In genomic region chr12:116482859-116483258, GRCh38 we compare ENCODE assay signal across 6 cellular contexts.
"Had no signal": no experiment of that assay in that cellular context is flagged by ENCODE, and none has a peak within 500 bp of the region (broad histone marks: within the 10 kb centered on the region; RNA-seq: fewer than 3 reads in every experiment).

No MANE protein-coding gene starts in this region.

- H3K4me1 ChIP-seq: HAP-1 had no signal

- ATAC-seq: K562 had no signal

- H3K4me3 ChIP-seq: HAP-1, K562 had no signal

- H3K9me3 ChIP-seq: HAP-1 had no signal

- H3K36me3 ChIP-seq: HAP-1 had no signal

- H3K27ac Mint-ChIP-seq: HFFc6 had no signal

- DNase-seq: GOT3, HFFc6, IMR-90, KG1 had no signal

- H3K4me3 Mint-ChIP-seq: HFFc6 had no signal
